22 cellular contexts compared by ENCODE assay signal in the genomic region with DNA sequence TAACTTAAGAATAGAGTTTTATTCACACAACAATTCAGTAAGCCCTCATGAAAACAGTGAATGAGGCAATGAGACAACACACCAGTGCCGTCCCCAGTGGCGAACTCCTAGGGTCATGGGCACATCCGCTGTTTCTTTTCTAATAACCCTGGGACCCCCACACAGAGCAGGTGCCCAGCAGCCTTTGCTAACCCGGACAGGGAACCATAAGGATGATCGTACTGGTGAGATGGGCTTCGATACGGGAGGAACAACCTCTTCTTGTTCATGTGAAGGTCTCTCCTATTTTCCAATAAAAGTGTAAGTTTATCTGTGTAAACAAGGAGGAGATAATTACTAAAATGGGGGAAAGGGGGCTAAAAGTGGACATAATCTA.
DNase-seq lines count a peak whose midpoint lies in the region; ATAC-seq and TF ChIP-seq lines count a peak whose summit lies in the region.
"Had no signal": no experiment of that assay in that cellular context is flagged by ENCODE, and none has a peak within 500 bp of the region (broad histone marks: within the 10 kb centered on the region; RNA-seq: fewer than 3 reads in every experiment).

No MANE protein-coding gene starts in this region.

- no peaks in the 10 kb centered on the region for H3K36me3 ChIP-seq in transverse colon
- H3K36me3 ChIP-seq: lower lobe of right lung, neural progenitor cell, sigmoid colon, SJCRH30 had no signal

- no peak overlapping the region for H3K27ac Mint-ChIP-seq in T-helper 1 cell treated with Interleukin-12 subunit alpha and Interleukin-12 subunit beta and Interleukin-4 antibody, amounts not matched to agents 30 μg/mL and 1 μg/mL, for 36 hours
- peak overlapping the region in 1 of 2 donors; percentile 20 for H3K27ac Mint-ChIP-seq in stimulated activated naive CD8-positive, alpha-beta T cell treated with anti-CD3 and anti-CD28 coated beads, Interleukin-15, amount 100 ng/mL, for 72 hours
- peak overlapping the region; percentile 44 for H3K27ac Mint-ChIP-seq in activated T-helper 2 cell treated with anti-CD3 and anti-CD28 coated beads, Interferon-gamma antibody, Interleukin-2, Interleukin-4, amounts not matched to agents 10 μg/mL and 5 μg/mL and 100 μg/mL, durations not matched to agents 14 hours and 24 hours and 36 hours
- H3K27ac Mint-ChIP-seq: GM23338, neural progenitor cell had no signal

- no peak for TF ChIP-seq CTCF in transverse colon (IDR thresholded peaks at IDR 0.05)

- TF ChIP-seq POLR2A in transverse colon (IDR thresholded peaks at IDR 0.05): no peak

- H3K27me3 ChIP-seq in transverse colon: no peaks in the 10 kb centered on the region

- DNase-seq in T-helper 1 cell (no peak), transverse colon (no peak), SK-N-DZ (ENCODE audit: low spot score) (no peak)
- no peak for DNase-seq in stimulated activated naive CD8-positive, alpha-beta T cell treated with anti-CD3 and anti-CD28 coated beads, Interleukin-15, amount 100 ng/mL, for 72 hours
- no peak for DNase-seq in stimulated activated naive CD8-positive, alpha-beta T cell treated with anti-CD3 and anti-CD28 coated beads, Interleukin-15, Interleukin-2, amounts not matched to agents 100 U/mL and 50 U/mL, for 24 hours
- DNase-seq in activated T-helper 2 cell treated with anti-CD3 and anti-CD28 coated beads, Interferon-gamma antibody, Interleukin-2, Interleukin-4, amounts not matched to agents 10 μg/mL and 5 μg/mL and 100 μg/mL, durations not matched to agents 14 hours and 24 hours and 36 hours (ENCODE audit: low spot score): peak; percentile 7
- DNase-seq in stimulated activated CD4-positive, alpha-beta T cell treated with anti-CD3 and anti-CD28 coated beads, Interleukin-15, amount 100 ng/mL, for 24 hours: no peak
- DNase-seq: 8988T; activated naive CD4-positive, alpha-beta T cell; activated T-cell treated with anti-CD3 and anti-CD28 coated beads for 4 hours; anterior cingulate cortex; DMS79 treated with DMSO at 0.1 percent for 48 hours; lower lobe of right lung; MM.1S; NCI-H510A; sigmoid colon; SJCRH30; trophoblast cell had no signal

- no peaks in the 10 kb centered on the region for H3K9me3 Mint-ChIP-seq in T-helper 1 cell treated with Interleukin-12 subunit alpha and Interleukin-12 subunit beta and Interleukin-4 antibody, amounts not matched to agents 30 μg/mL and 1 μg/mL, for 36 hours
- no peaks in the 10 kb centered on the region for H3K9me3 Mint-ChIP-seq in stimulated activated naive CD8-positive, alpha-beta T cell treated with anti-CD3 and anti-CD28 coated beads, Interleukin-15, amount 100 ng/mL, for 72 hours
- no peaks in the 10 kb centered on the region for H3K9me3 Mint-ChIP-seq in activated T-helper 2 cell treated with anti-CD3 and anti-CD28 coated beads, Interferon-gamma antibody, Interleukin-2, Interleukin-4, amounts not matched to agents 10 μg/mL and 5 μg/mL and 100 μg/mL, durations not matched to agents 14 hours and 24 hours and 36 hours
- H3K9me3 Mint-ChIP-seq: dendritic cell treated with granulocyte-macrophage colony-stimulating factor and Interleukin-4, amounts not matched to agents 40 ng/mL and 50 ng/mL, for 4 days had no signal

- in situ Hi-C loops in transverse colon (cut with MboI; ENCODE audit: low pct_ligation_motif_present in 1 of 4, low pct_unique_long_range_greater_than_20kb in 1 of 4, low sequenced_read_pairs in 3 of 4): loop anchor here (25.0 kb wide), 1 partner anchor 416 kb away; no protein-coding TSS in a partner anchor

- H3K36me3 Mint-ChIP-seq in T-helper 1 cell treated with Interleukin-12 subunit alpha and Interleukin-12 subunit beta and Interleukin-4 antibody, amounts not matched to agents 30 μg/mL and 1 μg/mL, for 36 hours (ENCODE audit: low read depth): peaks cover 2% of the 10 kb centered on the region
- H3K36me3 Mint-ChIP-seq in activated T-helper 2 cell treated with anti-CD3 and anti-CD28 coated beads, Interferon-gamma antibody, Interleukin-2, Interleukin-4, amounts not matched to agents 10 μg/mL and 5 μg/mL and 100 μg/mL, durations not matched to agents 14 hours and 24 hours and 36 hours (ENCODE audit: low read depth): no peaks in the 10 kb centered on the region

- 86 to 90% methylated on average over 3 to 7 of the region's 7 CpGs for WGBS in transverse colon (ENCODE audit: low coverage in 1 of 2), 2 donors

- TF ChIP-seq EP300 in transverse colon (IDR thresholded peaks at IDR 0.05; ENCODE audit: low read depth): no peak

- H3K27ac ChIP-seq in transverse colon: no peak overlapping the region
- H3K27ac ChIP-seq: lower lobe of right lung, neural progenitor cell, sigmoid colon, SJCRH30 had no signal

- intact Hi-C loops in activated T-helper 2 cell treated with anti-CD3 and anti-CD28 coated beads, Interferon-gamma antibody, Interleukin-2, Interleukin-4, amounts not matched to agents 10 μg/mL and 5 μg/mL and 100 μg/mL, durations not matched to agents 14 hours and 24 hours and 36 hours (cut with micrococcal nuclease): loop anchor here (2.0 kb wide), 1 partner anchor 92 kb away; no protein-coding TSS in a partner anchor
- intact Hi-C loops in transverse colon (cut with DNase I; ENCODE audit: low total_unique reads): no loop called here

- H3K4me3 ChIP-seq in transverse colon: no peak overlapping the region
- H3K4me3 ChIP-seq: GM23338, lower lobe of right lung, neural progenitor cell, sigmoid colon, SJCRH30 had no signal

- H3K4me1 ChIP-seq in transverse colon: peaks cover 0 to 2% (median 0%) of the 10 kb centered on the region in 4 donors
- H3K4me1 ChIP-seq: neural progenitor cell, SJCRH30 had no signal

- no peaks in the 10 kb centered on the region for H3K9me3 ChIP-seq in transverse colon
- H3K9me3 ChIP-seq: lower lobe of right lung, sigmoid colon, SJCRH30 had no signal

- peak overlapping the region; percentile 57 for H3K4me3 Mint-ChIP-seq in T-helper 1 cell treated with Interleukin-12 subunit alpha and Interleukin-12 subunit beta and Interleukin-4 antibody, amounts not matched to agents 30 μg/mL and 1 μg/mL, for 36 hours
- H3K4me3 Mint-ChIP-seq in stimulated activated naive CD8-positive, alpha-beta T cell treated with anti-CD3 and anti-CD28 coated beads, Interleukin-15, amount 100 ng/mL, for 72 hours: peak overlapping the region; percentile 36 to 52
- H3K4me3 Mint-ChIP-seq in activated T-helper 2 cell treated with anti-CD3 and anti-CD28 coated beads, Interferon-gamma antibody, Interleukin-2, Interleukin-4, amounts not matched to agents 10 μg/mL and 5 μg/mL and 100 μg/mL, durations not matched to agents 14 hours and 24 hours and 36 hours (ENCODE audit: low read depth): no peak overlapping the region
- H3K4me3 Mint-ChIP-seq: dendritic cell treated with granulocyte-macrophage colony-stimulating factor and Interleukin-4, amounts not matched to agents 40 ng/mL and 50 ng/mL, for 4 days; GM23338; neural progenitor cell had no signal

- no peak for ATAC-seq in stimulated activated naive CD8-positive, alpha-beta T cell treated with anti-CD3 and anti-CD28 coated beads, Interleukin-15, amount 100 ng/mL, for 72 hours
- no peak for ATAC-seq in stimulated activated naive CD8-positive, alpha-beta T cell treated with anti-CD3 and anti-CD28 coated beads, Interleukin-15, Interleukin-2, amounts not matched to agents 100 U/mL and 50 U/mL, for 24 hours
- ATAC-seq: GM23338, lower lobe of right lung had no signal

- H3K27me3 Mint-ChIP-seq in T-helper 1 cell treated with Interleukin-12 subunit alpha and Interleukin-12 subunit beta and Interleukin-4 antibody, amounts not matched to agents 30 μg/mL and 1 μg/mL, for 36 hours (ENCODE audit: low read depth): peaks cover 4% of the 10 kb centered on the region
- H3K27me3 Mint-ChIP-seq in stimulated activated naive CD8-positive, alpha-beta T cell treated with anti-CD3 and anti-CD28 coated beads, Interleukin-15, amount 100 ng/mL, for 72 hours: no peaks in the 10 kb centered on the region
- peaks cover 15% of the 10 kb centered on the region for H3K27me3 Mint-ChIP-seq in activated T-helper 2 cell treated with anti-CD3 and anti-CD28 coated beads, Interferon-gamma antibody, Interleukin-2, Interleukin-4, amounts not matched to agents 10 μg/mL and 5 μg/mL and 100 μg/mL, durations not matched to agents 14 hours and 24 hours and 36 hours (ENCODE audit: low read depth)

- peaks cover 55% of the 10 kb centered on the region for H3K4me1 Mint-ChIP-seq in T-helper 1 cell treated with Interleukin-12 subunit alpha and Interleukin-12 subunit beta and Interleukin-4 antibody, amounts not matched to agents 30 μg/mL and 1 μg/mL, for 36 hours (ENCODE audit: low read depth)
- peaks cover 47% of the 10 kb centered on the region for H3K4me1 Mint-ChIP-seq in stimulated activated naive CD8-positive, alpha-beta T cell treated with anti-CD3 and anti-CD28 coated beads, Interleukin-15, amount 100 ng/mL, for 72 hours
- H3K4me1 Mint-ChIP-seq in activated T-helper 2 cell treated with anti-CD3 and anti-CD28 coated beads, Interferon-gamma antibody, Interleukin-2, Interleukin-4, amounts not matched to agents 10 μg/mL and 5 μg/mL and 100 μg/mL, durations not matched to agents 14 hours and 24 hours and 36 hours (ENCODE audit: low read depth): peaks cover 53% of the 10 kb centered on the region
- H3K4me1 Mint-ChIP-seq: GM23338 had no signal
